8 cellular contexts compared by ENCODE assay signal in the genomic region with DNA sequence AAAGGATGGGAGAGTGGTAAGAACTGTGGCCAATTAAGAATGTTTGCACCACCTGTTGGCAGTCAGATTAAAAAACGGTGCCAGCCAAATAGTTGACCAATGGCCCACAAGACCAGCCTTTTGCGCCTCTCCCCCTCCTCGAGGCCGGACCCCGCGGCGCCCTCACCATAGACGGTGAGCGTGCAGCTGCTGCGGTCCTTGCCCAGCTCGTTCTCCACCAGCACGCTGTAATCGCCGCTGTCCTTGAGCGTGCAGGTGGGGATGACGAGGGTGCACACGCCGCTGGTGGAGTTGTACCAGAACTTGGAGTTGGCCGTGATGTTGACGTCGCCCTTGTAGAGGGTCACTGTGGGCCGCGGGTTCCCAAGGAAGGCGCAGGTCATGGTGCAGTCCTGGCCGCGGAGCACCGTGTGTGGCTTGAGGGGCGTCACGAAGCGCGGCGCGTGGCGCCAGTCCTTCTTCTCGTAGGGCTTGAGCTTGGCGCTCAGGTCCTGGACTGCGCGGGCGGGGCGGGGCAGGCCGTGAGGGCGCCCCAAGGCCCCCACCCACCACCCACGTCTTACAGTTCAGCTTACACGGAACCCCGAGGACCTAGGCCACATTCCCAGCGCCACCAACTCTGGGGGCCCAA. TPM values are rescaled to one million over a fixed set of nuclear protein-coding genes. Genes with fewer than 3 reads are reported as not detected.
DNase-seq lines count a peak whose midpoint lies in the region; ATAC-seq and TF ChIP-seq lines count a peak whose summit lies in the region.

No MANE protein-coding gene starts in this region.

- no peak overlapping the region for H4K91ac ChIP-seq in mesenchymal stem cell (ENCODE audit: low read length)

- no peak overlapping the region for H3K27ac ChIP-seq in colonic mucosa
- no peak overlapping the region for H3K27ac ChIP-seq in mesenchymal stem cell (ENCODE audit: low read length, poor library complexity, severe bottlenecking)
- peak overlapping the region; percentile 75 for H3K27ac ChIP-seq in upper lobe of right lung

- H3K4me1 ChIP-seq in colonic mucosa = peaks cover 4% of the 10 kb centered on the region
- peaks cover 4% of the 10 kb centered on the region for H3K4me1 ChIP-seq in mesenchymal stem cell (ENCODE audit: control insufficient read depth, insufficient read depth, low read depth, low read length)
- peaks cover 16% of the 10 kb centered on the region for H3K4me1 ChIP-seq in upper lobe of right lung

- ATAC-seq in upper lobe of right lung = peak; percentile 78

- intact Hi-C loops in colonic mucosa (cut with DNase I) (no loop called here), upper lobe of right lung (cut with DNase I) (no loop called here)

- WGBS in mesenchymal stem cell = 92% methylated on average over 46 of the region's 46 CpGs

- no peak overlapping the region for H2BK15ac ChIP-seq in mesenchymal stem cell (ENCODE audit: low read depth, poor library complexity, severe bottlenecking)

- no peak overlapping the region for H3K4me2 ChIP-seq in mesenchymal stem cell (ENCODE audit: low read length, poor library complexity, severe bottlenecking)

- no peaks in the 10 kb centered on the region for H3K79me1 ChIP-seq in mesenchymal stem cell (replicated peaks; ENCODE audit: low read length, poor library complexity, severe bottlenecking)

- H2AFZ ChIP-seq in mesenchymal stem cell (ENCODE audit: low read depth, low read length) = no peak overlapping the region

- H2BK120ac ChIP-seq in mesenchymal stem cell (ENCODE audit: low read depth, low read length) = no peak overlapping the region

- TF ChIP-seq CTCF in BJ (IDR thresholded peaks at IDR 0.05; ENCODE audit: insufficient read depth, low read depth, low read length) = no peak
- TF ChIP-seq CTCF in colonic mucosa (IDR thresholded peaks at IDR 0.05) = no peak
- TF ChIP-seq CTCF in upper lobe of right lung (IDR thresholded peaks at IDR 0.05) = no peak

- H3K4me3 ChIP-seq in BJ (ENCODE audit: low read depth, low read length) = peak overlapping the region; percentile 40
- peak overlapping the region; percentile 43 for H3K4me3 ChIP-seq in colonic mucosa
- H3K4me3 ChIP-seq in mesenchymal stem cell (ENCODE audit: insufficient read depth in 1 of 2, low read depth in 1 of 2, low read length in 2 of 2) = peak overlapping the region in 1 of 2 experiments; percentile 73
- H3K4me3 ChIP-seq in upper lobe of right lung = peak overlapping the region; percentile 56

- H2AK5ac ChIP-seq in mesenchymal stem cell (ENCODE audit: low read length, severe bottlenecking) = no peak overlapping the region

- H3K14ac ChIP-seq in mesenchymal stem cell (ENCODE audit: low read length in 2 of 2) = no peak overlapping the region

- H3K9ac ChIP-seq in colonic mucosa (ENCODE audit: low read depth in 2 of 2, low read length in 2 of 2) = peak overlapping the region; percentile 52 to 53
- H3K9ac ChIP-seq in mesenchymal stem cell (ENCODE audit: low read length) = peak overlapping the region; percentile 40

- POLR2A ChIA-PET in BJ (lab: Charles Lee) = no interaction called here

- H2BK12ac ChIP-seq in mesenchymal stem cell (ENCODE audit: low read length in 2 of 2) = no peak overlapping the region

- H2BK5ac ChIP-seq in mesenchymal stem cell (ENCODE audit: low read depth, low read length, poor library complexity, severe bottlenecking) = no peak overlapping the region

- no peak overlapping the region for H3K18ac ChIP-seq in mesenchymal stem cell (ENCODE audit: low read depth in 1 of 2, low read length in 2 of 2)

- H3K36me3 ChIP-seq in BJ (ENCODE audit: control insufficient read depth, insufficient read depth, low read length) (no peaks in the 10 kb centered on the region), colonic mucosa (no peaks in the 10 kb centered on the region), mesenchymal stem cell (ENCODE audit: control insufficient read depth in 1 of 2, insufficient read depth in 2 of 2, low read depth in 1 of 2, low read length in 2 of 2) (peaks cover 0 to 14% of the 10 kb centered on the region in 2 experiments), upper lobe of right lung (peaks cover 4% of the 10 kb centered on the region)

- no peaks in the 10 kb centered on the region for H3K9me3 ChIP-seq in colonic mucosa
- no peaks in the 10 kb centered on the region for H3K9me3 ChIP-seq in mesenchymal stem cell (ENCODE audit: control insufficient read depth, low read length)
- no peaks in the 10 kb centered on the region for H3K9me3 ChIP-seq in upper lobe of right lung

- H3K4ac ChIP-seq in mesenchymal stem cell (ENCODE audit: low read depth in 1 of 2, low read length in 2 of 2) = no peak overlapping the region

- no peak overlapping the region for H4K8ac ChIP-seq in mesenchymal stem cell (ENCODE audit: low read length)

- peaks cover 16% of the 10 kb centered on the region for H3K27me3 ChIP-seq in BJ (ENCODE audit: control insufficient read depth, insufficient read depth, low read length)
- H3K27me3 ChIP-seq in colonic mucosa = no peaks in the 10 kb centered on the region
- H3K27me3 ChIP-seq in mesenchymal stem cell (ENCODE audit: control insufficient read depth in 1 of 2, insufficient read depth in 1 of 2, low read length in 2 of 2) = peaks cover 49 to 55% of the 10 kb centered on the region in 2 experiments
- no peaks in the 10 kb centered on the region for H3K27me3 ChIP-seq in upper lobe of right lung

- no peak for DNase-seq in BJ (ENCODE audit: low read depth)
- peak; percentile 69 for DNase-seq in NCI-H748 (lab: John Stamatoyannopoulos, UW; ENCODE audit: unreplicated experiment)
- DNase-seq in colonic mucosa = peak; percentile 41
- DNase-seq in mesenchymal stem cell = no peak
- peak; percentile 77 for DNase-seq in upper lobe of right lung
- DNase-seq in activated CD4-positive, CD25-positive, alpha-beta regulatory T cell (lab: John Stamatoyannopoulos, UW) = no peak
- DNase-seq in SW 1271 (lab: John Stamatoyannopoulos, UW) = no peak
- DNase-seq in 8988T = no peak

- CTCF ChIA-PET in BJ (lab: Yijun Ruan, JAX) = interaction anchor here (1.0 kb wide), 2 partner anchors 9 to 17 kb away, joined by 4 to 5 read pairs; no protein-coding TSS in a partner anchor

- H3K23ac ChIP-seq in mesenchymal stem cell (ENCODE audit: low read length in 2 of 2) = no peak overlapping the region

RNA-seq across cellular contexts. Expression of a gene that starts 7.2 kb away (rescaled TPM):
- 0.48 and 0.71 TPM in 2 replicates for polyA plus RNA-seq in BJ (2011; rRNA removed)
- 1.2 and 1.4 TPM in 2 replicates for polyA minus RNA-seq in BJ (2011; rRNA and poly(A)+ RNA removed)
- 1 to 10 TPM in 1 of 2 donors, under 1 TPM in 1; 0.89 to 1.4 TPM for total RNA-seq in colonic mucosa
- polyA plus RNA-seq in mesenchymal stem cell (2013, experiment 1 of 2) = 0.86 TPM
- polyA plus RNA-seq in mesenchymal stem cell (2013, experiment 2 of 2) = 1.2 TPM
- total RNA-seq in upper lobe of right lung = 6.3 TPM

RNA-seq across cellular contexts. Expression of a gene that starts 20.2 kb away (rescaled TPM):
- 0.07 and 0.15 TPM in 2 replicates for polyA plus RNA-seq in BJ (2011; rRNA removed)
- 0.05 TPM in 1 of 2 replicates, not detected in the other for polyA minus RNA-seq in BJ (2011; rRNA and poly(A)+ RNA removed)
- total RNA-seq in colonic mucosa (1 to 10 TPM in 1 of 2 donors, under 1 TPM in 1; 0.42 to 1.3 TPM), upper lobe of right lung (1.2 TPM)
- polyA plus RNA-seq in mesenchymal stem cell (2013, experiment 1 of 2) = not detected
- not detected for polyA plus RNA-seq in mesenchymal stem cell (2013, experiment 2 of 2)

Comparison
In these comparisons a context has a peak if more than half of its experiments do, and no peak if none do; other contexts are left out.
1. DNase-seq: peak in NCI-H748 (single experiment), colonic mucosa (single experiment) and upper lobe of right lung (single experiment); none in BJ (single experiment), mesenchymal stem cell (single experiment), activated CD4-positive, CD25-positive, alpha-beta regulatory T cell (0 of 4), SW 1271 (0 of 2) and 8988T (single experiment).